8 cellular contexts compared by ENCODE assay signal in the genomic region with DNA sequence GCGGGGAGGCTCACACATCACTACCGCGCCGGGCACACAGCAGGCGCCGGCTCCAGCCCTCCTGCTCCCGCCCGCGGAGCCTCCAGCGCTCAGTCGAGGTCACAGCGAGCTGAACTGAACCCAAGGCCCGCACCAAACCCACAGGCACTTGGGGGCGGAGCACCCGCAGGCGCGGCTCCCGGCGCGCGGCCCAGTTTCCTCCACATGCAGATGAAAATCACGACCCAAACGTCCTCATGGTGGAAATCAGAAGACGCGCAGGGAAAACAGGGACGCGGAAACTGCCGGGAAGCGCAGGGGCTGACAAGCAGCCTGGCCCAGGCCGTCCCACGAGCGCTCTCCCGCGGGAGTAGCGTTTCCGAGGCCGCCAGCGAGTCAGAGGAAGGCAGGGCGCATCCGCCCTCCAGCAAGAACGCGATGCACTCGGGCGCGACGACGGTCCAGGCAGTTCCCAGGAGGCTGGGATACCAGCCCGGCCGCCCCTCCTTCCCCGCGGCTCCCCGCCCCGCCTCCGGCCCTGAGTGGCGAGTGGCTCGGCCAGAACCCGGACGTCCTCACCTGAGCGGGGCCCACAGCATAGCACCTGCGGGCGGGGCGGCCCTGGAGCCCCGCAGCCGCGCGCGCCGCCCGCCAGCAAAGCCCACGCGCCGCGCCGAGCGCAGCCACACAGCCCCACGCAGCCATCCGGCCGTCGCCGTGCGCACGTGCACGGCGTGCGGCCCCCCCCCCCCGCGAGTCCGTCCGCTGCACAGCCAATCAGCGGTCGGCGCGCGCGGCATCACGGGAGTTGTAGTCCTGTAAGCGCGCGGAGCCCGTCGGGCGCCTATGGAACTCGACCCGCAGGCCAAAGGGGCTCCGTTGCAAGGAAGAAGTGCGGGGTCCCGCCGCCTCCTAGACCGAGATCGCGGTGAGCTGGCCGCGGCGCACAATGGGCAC. TPM values are rescaled to one million over a fixed set of nuclear protein-coding genes. Genes with fewer than 3 reads are reported as not detected.
A peak's percentile ranks its signal among the peaks of the same experiment; 100 is the strongest.
DNase-seq lines count a peak whose midpoint lies in the region; ATAC-seq and TF ChIP-seq lines count a peak whose summit lies in the region.

A gene (minus strand): TSS at position 710 of the 936 bp plus-strand sequence. CDS start 26 bp downstream, at position 684.

- H3K4me1 ChIP-seq in HUES64 (ENCODE audit: insufficient read depth, low read length) (peaks cover 4% of the 10 kb centered on the region), OCI-LY1 (ENCODE audit: insufficient read depth, low read length, severe bottlenecking) (peaks cover 30% of the 10 kb centered on the region), mononuclear cell (ENCODE audit: insufficient read depth, low read length) (peaks cover 53% of the 10 kb centered on the region)

- H4K20me1 ChIP-seq in OCI-LY1 (ENCODE audit: insufficient read depth, low read length): no peaks in the 10 kb centered on the region

- H3K4me2 ChIP-seq in OCI-LY1 (ENCODE audit: low read length): peak within 1 kb of the TSS; percentile 97

- H3K36me3 ChIP-seq in HUES64 (ENCODE audit: insufficient read depth, low read length) (peaks cover 8% of the 10 kb centered on the region), OCI-LY1 (ENCODE audit: insufficient read depth, low read length) (peaks cover 3% of the 10 kb centered on the region; the same call in 1 of the 2 replicates)

- H3K27me3 ChIP-seq in HUES64 (ENCODE audit: insufficient read depth, low read length) (no peaks in the 10 kb centered on the region), OCI-LY1 (ENCODE audit: insufficient read depth, low read length) (no peaks in the 10 kb centered on the region), mononuclear cell (ENCODE audit: insufficient read depth, low read length) (no peaks in the 10 kb centered on the region)

- no peak; the same call in 1 of the 2 replicates for TF ChIP-seq CTCF in OCI-LY1 (IDR thresholded peaks at IDR 0.05; ENCODE audit: low read length)

- DNase-seq in COR-L47 (lab: John Stamatoyannopoulos, UW): peak; percentile 90
- peak; percentile 83 for DNase-seq in activated T-cell treated with anti-CD3 and anti-CD28 coated beads for 24 hours (ENCODE audit: low read depth)
- DNase-seq in epidermal melanocyte (ENCODE audit: insufficient read length, low spot score): peak; percentile 76
- DNase-seq in stimulated activated CD8-positive, alpha-beta memory T cell treated with anti-CD3 and anti-CD28 coated beads, Interleukin-2, amount 100 ng/mL, for 1 hour (ENCODE audit: low read depth in 2 of 2): peak; percentile 78 to 84

- under 1% methylated on average over 114 of the region's 114 CpGs for WGBS in HUES64

- H3K4me3 ChIP-seq in HUES64 (ENCODE audit: low read length) (peak within 1 kb of the TSS; percentile 92), OCI-LY1 (ENCODE audit: low read depth, low read length, poor library complexity, severe bottlenecking) (peak within 1 kb of the TSS; percentile 96), mononuclear cell (ENCODE audit: low read length) (peak within 1 kb of the TSS; percentile 60)

- peaks cover 7% of the 10 kb centered on the region for H3K79me2 ChIP-seq in OCI-LY1 (ENCODE audit: insufficient read depth, low read length)

- peak within 1 kb of the TSS; percentile 71 for H3K9ac ChIP-seq in HUES64 (ENCODE audit: low read depth, low read length)
- peak within 1 kb of the TSS; percentile 94 for H3K9ac ChIP-seq in OCI-LY1 (ENCODE audit: low read length)

- peak within 1 kb of the TSS; percentile 54; the same call in 1 of the 2 replicates for H2AFZ ChIP-seq in OCI-LY1 (ENCODE audit: low read length)

- ATAC-seq in GM21423 (IDR thresholded peaks at IDR 0.05; ENCODE audit: unreplicated experiment): peak; percentile 68

- H3K9me2 ChIP-seq in OCI-LY1 (ENCODE audit: low read depth, low read length): no peaks in the 10 kb centered on the region

- H3K27ac ChIP-seq in HUES64 (ENCODE audit: low read depth, low read length): peak within 1 kb of the TSS; percentile 59; the same call in 1 of the 2 replicates
- H3K27ac ChIP-seq in OCI-LY1 (ENCODE audit: low read depth, low read length, poor library complexity, severe bottlenecking): peak within 1 kb of the TSS; percentile 72

- no peaks in the 10 kb centered on the region for H3K9me3 ChIP-seq in HUES64 (ENCODE audit: insufficient read depth, low read depth, low read length)
- no peaks in the 10 kb centered on the region for H3K9me3 ChIP-seq in OCI-LY1 (ENCODE audit: low read length)
- no peaks in the 10 kb centered on the region for H3K9me3 ChIP-seq in mononuclear cell (ENCODE audit: low read depth, low read length)

- H3F3A ChIP-seq in OCI-LY1 (ENCODE audit: insufficient read depth, low read length): no peaks in the 10 kb centered on the region

RNA-seq across cellular contexts. Expression of the gene that starts here (rescaled TPM):
- 45.1 TPM for polyA plus RNA-seq in HUES64 (2013, experiment 1 of 2)
- polyA plus RNA-seq in HUES64 (2013, experiment 2 of 2): 45.0 TPM
- total RNA-seq in mononuclear cell: 12.5 TPM

Comparison
In these comparisons a context has a peak if more than half of its experiments do, and no peak if none do; other contexts are left out.
1. Peak in every context shown above with its lines: DNase-seq, ATAC-seq, H3K4me3 ChIP-seq and H3K27ac ChIP-seq.